Comparison of ENCODE assay signal across 28 cellular contexts in the genomic region with DNA sequence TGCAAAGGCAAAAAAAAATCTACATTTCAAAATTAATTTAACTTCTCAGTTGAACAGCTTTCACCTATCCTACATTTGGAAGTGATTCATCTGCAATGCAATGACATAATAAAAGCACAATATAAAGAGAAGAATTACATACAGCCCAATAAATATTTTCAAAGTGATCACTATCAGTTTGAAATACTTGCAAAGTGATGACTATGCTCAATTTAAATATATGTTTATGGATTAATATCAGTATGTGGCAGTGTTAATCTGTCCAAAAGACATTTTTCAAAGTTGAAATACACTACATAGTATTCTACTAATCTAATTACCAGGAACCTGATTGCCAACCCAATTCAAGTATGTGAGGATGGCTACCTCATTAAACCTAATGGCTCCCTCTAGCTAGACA.
"Had no signal": no experiment of that assay in that cellular context is flagged by ENCODE, and none has a peak within 500 bp of the region (broad histone marks: within the 10 kb centered on the region; RNA-seq: fewer than 3 reads in every experiment).

No MANE protein-coding gene starts in this region.

- H3K9ac ChIP-seq: neural progenitor cell, parathyroid adenoma had no signal

- DNase-seq: natural killer cell; occipital lobe; ovary; posterior cingulate gyrus; psoas muscle; right cardiac atrium; spleen; stimulated activated CD4-positive, alpha-beta T cell treated with anti-CD3 and anti-CD28 coated beads, Interleukin-12 subunit alpha, Interleukin-12 subunit beta, amount 100 ng/mL, for 4 hours; stimulated activated CD4-positive, alpha-beta T cell treated with anti-CD3 and anti-CD28 coated beads, Interleukin-1b, Interleukin-23, amount 100 ng/mL, for 48 hours; stimulated activated CD4-positive, alpha-beta T cell treated with anti-CD3 and anti-CD28 coated beads, Interleukin-4, amount 100 ng/mL, for 1 hour; stimulated activated CD4-positive, alpha-beta T cell treated with anti-CD3 and anti-CD28 coated beads, Interleukin-4, amount 100 ng/mL, for 4 hours; stimulated activated CD8-positive, alpha-beta memory T cell treated with anti-CD3 and anti-CD28 coated beads, Interleukin-4, amount 100 ng/mL, for 48 hours; stimulated activated naive CD4-positive, alpha-beta T cell; stimulated activated naive CD8-positive, alpha-beta T cell treated with anti-CD3 and anti-CD28 coated beads, Interleukin-15, amount 100 ng/mL, for 72 hours; stimulated activated naive CD8-positive, alpha-beta T cell treated with anti-CD3 and anti-CD28 coated beads, Interleukin-15, Interleukin-2, amounts not matched to agents 100 U/mL and 50 U/mL, for 24 hours; substantia nigra; testis; tibial artery; transverse colon; upper lobe of right lung; uterus had no signal

- H3K27ac ChIP-seq: neural progenitor cell, ovary, parathyroid adenoma, psoas muscle, skin epidermis, spleen, suprapubic skin, testis, tibial artery, transverse colon, upper lobe of right lung, uterus had no signal

- H3K36me3 ChIP-seq: neural progenitor cell, ovary, spleen, suprapubic skin, tibial artery, transverse colon, upper lobe of right lung, uterus had no signal

- H3K79me2 ChIP-seq: parathyroid adenoma had no signal

- H3K4me1 ChIP-seq: neural progenitor cell, parathyroid adenoma, psoas muscle, spleen, suprapubic skin, testis, tibial artery, transverse colon, upper lobe of right lung, uterus had no signal

- H3K4me2 ChIP-seq: neural progenitor cell, smooth muscle cell had no signal

- H2AFZ ChIP-seq: neural progenitor cell, parathyroid adenoma had no signal

- H3K9me3 ChIP-seq: ovary, suprapubic skin, testis, tibial artery, transverse colon, upper lobe of right lung, uterus had no signal

- H3K4me3 ChIP-seq: neural progenitor cell, ovary, psoas muscle, skin epidermis, smooth muscle cell, spleen, suprapubic skin, testis, tibial artery, transverse colon, upper lobe of right lung, uterus had no signal

- ATAC-seq: natural killer cell; psoas muscle; right cardiac atrium; sciatic nerve; stimulated activated memory B cell treated with anti-CD40 and anti-IgM and Interleukin-4, amounts not matched to agents 10 μg/mL and 1 μg/mL and 100 μg/mL, for 72 hours; stimulated activated naive CD8-positive, alpha-beta T cell treated with anti-CD3 and anti-CD28 coated beads, Interleukin-15, amount 100 ng/mL, for 72 hours; stimulated activated naive CD8-positive, alpha-beta T cell treated with anti-CD3 and anti-CD28 coated beads, Interleukin-15, Interleukin-2, amounts not matched to agents 100 U/mL and 50 U/mL, for 24 hours; upper lobe of right lung had no signal

- H3K27me3 ChIP-seq: neural progenitor cell, ovary, spleen, suprapubic skin, testis, tibial artery, transverse colon, upper lobe of right lung, uterus had no signal
